8 cellular contexts compared by ENCODE assay signal in genomic region chr13:72839831-72840426, GRCh38. TPM values are rescaled to one million over a fixed set of nuclear protein-coding genes. Genes with fewer than 3 reads are reported as not detected.
A peak's percentile ranks its signal among the peaks of the same experiment; 100 is the strongest.
DNase-seq lines count a peak whose midpoint lies in the region; ATAC-seq and TF ChIP-seq lines count a peak whose summit lies in the region.

No MANE protein-coding gene starts in this region.

- H3K4me3 ChIP-seq in neuronal stem cell (ENCODE audit: low read length in 2 of 2) (no peak overlapping the region), uterus (no peak overlapping the region)

- WGBS in neuronal stem cell (ENCODE audit: extremely low coverage in 2 of 2, insufficient read length in 2 of 2, insufficient replicate concordance in 1 of 2), 2 donors, result no CpG with 5 or more reads among the region's 1 CpG

- DNase-seq in CD1c-positive myeloid dendritic cell (ENCODE audit: extremely low spot score) (peak; percentile 28), NCI-H146 treated with DMSO at 0.1 percent for 48 hours (lab: John Stamatoyannopoulos, UW; ENCODE audit: unreplicated experiment) (peak; percentile 40), erythroblast (lab: John Stamatoyannopoulos, UW) (peak; percentile 59 to 72), neuronal stem cell (ENCODE audit: low spot score) (peak; percentile 11), uterus (no peak)
- peak; percentile 15 to 22 for DNase-seq in activated CD4-positive, alpha-beta T cell treated with anti-CD3 and anti-CD28 coated beads, Interleukin-2, amount 50 U/mL, for 4 hours

- no peak overlapping the region for H3K23ac ChIP-seq in neuronal stem cell (ENCODE audit: low read depth, low read length, poor library complexity)

- no peak overlapping the region for H3K4ac ChIP-seq in neuronal stem cell (ENCODE audit: low read length)

- H3K27me3 ChIP-seq in neuronal stem cell (ENCODE audit: control insufficient read depth in 3 of 3, insufficient read depth in 3 of 3, low read depth in 1 of 3, low read length in 3 of 3), result no peaks in the 10 kb centered on the region
- H3K27me3 ChIP-seq in uterus, result no peaks in the 10 kb centered on the region

- H2AK5ac ChIP-seq in neuronal stem cell (ENCODE audit: low read depth, low read length), result no peak overlapping the region

- H2BK12ac ChIP-seq in neuronal stem cell (ENCODE audit: low read length), result no peak overlapping the region

- no peak overlapping the region for H2BK15ac ChIP-seq in neuronal stem cell (ENCODE audit: low read length)

- H4K91ac ChIP-seq in neuronal stem cell (ENCODE audit: low read depth, low read length, poor library complexity), result no peak overlapping the region

- no peak overlapping the region for H3K18ac ChIP-seq in neuronal stem cell (ENCODE audit: low read length)

- H2BK120ac ChIP-seq in neuronal stem cell (ENCODE audit: low read depth, low read length), result no peak overlapping the region

- H3K36me3 ChIP-seq in neuronal stem cell (replicated peaks in 1 of 2; ENCODE audit: control insufficient read depth in 2 of 2, insufficient read depth in 2 of 2, low read length in 2 of 2), result peaks cover 0 to 68% of the 10 kb centered on the region in 2 donors
- H3K36me3 ChIP-seq in uterus, result no peaks in the 10 kb centered on the region

- H3K4me2 ChIP-seq in neuronal stem cell (ENCODE audit: insufficient read depth, low read length, poor library complexity, severe bottlenecking), result no peak overlapping the region

- no peak overlapping the region for H2AFZ ChIP-seq in neuronal stem cell (ENCODE audit: low read length)

- peak; percentile 95 for ATAC-seq in GM18858 (IDR thresholded peaks at IDR 0.05; ENCODE audit: unreplicated experiment)
- peak; percentile 93 for ATAC-seq in HG02938 (IDR thresholded peaks at IDR 0.05; ENCODE audit: unreplicated experiment)

- peak in 1 of 4 experiments; percentile 23 for TF ChIP-seq CTCF in uterus (IDR thresholded peaks at IDR 0.05)

- no peak for TF ChIP-seq POLR2A in erythroblast (IDR thresholded peaks at IDR 0.05; ENCODE audit: low read length)
- TF ChIP-seq POLR2A in uterus (IDR thresholded peaks at IDR 0.05), result no peak

- no peaks in the 10 kb centered on the region for H3K79me1 ChIP-seq in neuronal stem cell (ENCODE audit: low read depth, low read length)

- no peak overlapping the region for H3K14ac ChIP-seq in neuronal stem cell (ENCODE audit: low read length)

- H4K8ac ChIP-seq in neuronal stem cell (ENCODE audit: low read depth, low read length), result no peak overlapping the region

- intact Hi-C loops in uterus (cut with DNase I; ENCODE audit: low total_unique reads), result no loop called here

- no peak overlapping the region for H3K27ac ChIP-seq in neuronal stem cell (replicated peaks; ENCODE audit: low read length)
- no peak overlapping the region for H3K27ac ChIP-seq in uterus

- H3K4me1 ChIP-seq in neuronal stem cell (ENCODE audit: control insufficient read depth in 2 of 2, insufficient read depth in 1 of 2, low read depth in 1 of 2, low read length in 2 of 2) (no peaks in the 10 kb centered on the region), uterus (no peaks in the 10 kb centered on the region)

- no peak overlapping the region for H3K9ac ChIP-seq in neuronal stem cell (ENCODE audit: low read depth, low read length, poor library complexity)

- H3K9me3 ChIP-seq in neuronal stem cell (replicated peaks in 1 of 2; ENCODE audit: control insufficient read depth in 2 of 2, insufficient read depth in 1 of 2, low read depth in 1 of 2, low read length in 2 of 2), result no peaks in the 10 kb centered on the region
- H3K9me3 ChIP-seq in uterus, result no peaks in the 10 kb centered on the region

- no peak overlapping the region for H2BK5ac ChIP-seq in neuronal stem cell (ENCODE audit: low read length)

RNA-seq across cellular contexts. Expression of gene PIBF1, which starts 58.0 kb away (rescaled TPM):
- 19.0 TPM for polyA plus RNA-seq in neuronal stem cell (2013, experiment 1 of 2)
- 17.6 TPM for polyA plus RNA-seq in neuronal stem cell (2013, experiment 2 of 2)
- 10 to 100 TPM in 3 of 4 donors, 1 to 10 TPM in 1; 7.9 to 54.6 (median 29.1) TPM for total RNA-seq in uterus

RNA-seq across cellular contexts. Expression of gene DIS3, which starts 58.2 kb away (rescaled TPM):
- polyA plus RNA-seq in neuronal stem cell (2013, experiment 1 of 2), result 22.4 TPM
- polyA plus RNA-seq in neuronal stem cell (2013, experiment 2 of 2), result 21.7 TPM
- 10 to 100 TPM; 20.6 to 50.9 (median 34.5) TPM for total RNA-seq in uterus

Comparison
In these comparisons a context has a peak if more than half of its experiments do, and no peak if none do; other contexts are left out.
1. DNase-seq: peak in CD1c-positive myeloid dendritic cell (single experiment), NCI-H146 treated with DMSO at 0.1 percent for 48 hours (single experiment), activated CD4-positive, alpha-beta T cell treated with anti-CD3 and anti-CD28 coated beads, Interleukin-2, amount 50 U/mL, for 4 hours (2 of 2), erythroblast (2 of 2) and neuronal stem cell (single experiment); none in uterus (0 of 2).